2 cellular contexts compared by ENCODE assay signal in genomic region chr15:94677202-94677790, GRCh38.
TF ChIP-seq lines count a peak whose summit lies in the region.

No MANE protein-coding gene starts in this region.

TF ChIP-seq in H1, 55 proteins besides CTCF, POLR2A, EP300 and RAD21 (continued from another document):
- TF ChIP-seq JUND (IDR thresholded peaks at IDR 0.05; ENCODE audit: low read length): no peak
- no peak for TF ChIP-seq CBX8 (IDR thresholded peaks at IDR 0.05; ENCODE audit: borderline replicate concordance, low read depth, low read length)
- no peak for TF ChIP-seq ZNF274 (IDR thresholded peaks at IDR 0.05; ENCODE audit: borderline replicate concordance, extremely low read depth, low read length)
- no peak for TF ChIP-seq SIN3A (conservative IDR thresholded peaks at IDR 0.05 in 1 of 2, IDR thresholded peaks at IDR 0.05 in 1 of 2; ENCODE audit: low read depth in 1 of 2, low read length in 2 of 2)
- no peak for TF ChIP-seq KDM5A (IDR thresholded peaks at IDR 0.05; ENCODE audit: low read length)
- no peak for TF ChIP-seq TAF7 (optimal IDR thresholded peaks at IDR 0.05; ENCODE audit: borderline replicate concordance, low read depth, low read length)
- TF ChIP-seq, protein P1, sequence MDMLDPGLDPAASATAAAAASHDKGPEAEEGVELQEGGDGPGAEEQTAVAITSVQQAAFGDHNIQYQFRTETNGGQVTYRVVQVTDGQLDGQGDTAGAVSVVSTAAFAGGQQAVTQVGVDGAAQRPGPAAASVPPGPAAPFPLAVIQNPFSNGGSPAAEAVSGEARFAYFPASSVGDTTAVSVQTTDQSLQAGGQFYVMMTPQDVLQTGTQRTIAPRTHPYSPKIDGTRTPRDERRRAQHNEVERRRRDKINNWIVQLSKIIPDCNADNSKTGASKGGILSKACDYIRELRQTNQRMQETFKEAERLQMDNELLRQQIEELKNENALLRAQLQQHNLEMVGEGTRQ (IDR thresholded peaks at IDR 0.05; ENCODE audit: low read length): no peak

TF ChIP-seq in SK-N-SH treated with all-trans-retinoic acid at 6 μM for 48 hours, 23 proteins besides CTCF, POLR2A, EP300 and RAD21 (continued from another document):
- TF ChIP-seq BACH2 (CRISPR knock-in tag; IDR thresholded peaks at IDR 0.05; ENCODE audit: borderline replicate concordance): no peak
- no peak for TF ChIP-seq ZNF70 (CRISPR knock-in tag; IDR thresholded peaks at IDR 0.05)
- TF ChIP-seq, protein P2, sequence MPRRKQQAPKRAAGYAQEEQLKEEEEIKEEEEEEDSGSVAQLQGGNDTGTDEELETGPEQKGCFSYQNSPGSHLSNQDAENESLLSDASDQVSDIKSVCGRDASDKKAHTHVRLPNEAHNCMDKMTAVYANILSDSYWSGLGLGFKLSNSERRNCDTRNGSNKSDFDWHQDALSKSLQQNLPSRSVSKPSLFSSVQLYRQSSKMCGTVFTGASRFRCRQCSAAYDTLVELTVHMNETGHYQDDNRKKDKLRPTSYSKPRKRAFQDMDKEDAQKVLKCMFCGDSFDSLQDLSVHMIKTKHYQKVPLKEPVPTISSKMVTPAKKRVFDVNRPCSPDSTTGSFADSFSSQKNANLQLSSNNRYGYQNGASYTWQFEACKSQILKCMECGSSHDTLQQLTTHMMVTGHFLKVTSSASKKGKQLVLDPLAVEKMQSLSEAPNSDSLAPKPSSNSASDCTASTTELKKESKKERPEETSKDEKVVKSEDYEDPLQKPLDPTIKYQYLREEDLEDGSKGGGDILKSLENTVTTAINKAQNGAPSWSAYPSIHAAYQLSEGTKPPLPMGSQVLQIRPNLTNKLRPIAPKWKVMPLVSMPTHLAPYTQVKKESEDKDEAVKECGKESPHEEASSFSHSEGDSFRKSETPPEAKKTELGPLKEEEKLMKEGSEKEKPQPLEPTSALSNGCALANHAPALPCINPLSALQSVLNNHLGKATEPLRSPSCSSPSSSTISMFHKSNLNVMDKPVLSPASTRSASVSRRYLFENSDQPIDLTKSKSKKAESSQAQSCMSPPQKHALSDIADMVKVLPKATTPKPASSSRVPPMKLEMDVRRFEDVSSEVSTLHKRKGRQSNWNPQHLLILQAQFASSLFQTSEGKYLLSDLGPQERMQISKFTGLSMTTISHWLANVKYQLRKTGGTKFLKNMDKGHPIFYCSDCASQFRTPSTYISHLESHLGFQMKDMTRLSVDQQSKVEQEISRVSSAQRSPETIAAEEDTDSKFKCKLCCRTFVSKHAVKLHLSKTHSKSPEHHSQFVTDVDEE (CRISPR knock-in tag; IDR thresholded peaks at IDR 0.05): no peak
